8 cellular contexts compared by ENCODE assay signal in genomic region chr15:72319985-72320671, GRCh38. TPM values are rescaled to one million over a fixed set of nuclear protein-coding genes. Genes with fewer than 3 reads are reported as not detected.
DNase-seq lines count a peak whose midpoint lies in the region; ATAC-seq and TF ChIP-seq lines count a peak whose summit lies in the region.

CELF6 (minus strand) TSS chr15:72320157; CDS start chr15:72319874, 283 bp downstream.

- H3K27ac Mint-ChIP-seq in IgD-negative memory B cell (peak within 1 kb of the TSS; percentile 81 to 99 (median 96)), natural killer cell (peak within 1 kb of the TSS; percentile 82 to 85)
- H3K27ac Mint-ChIP-seq in activated T-helper 2 cell treated with anti-CD3 and anti-CD28 coated beads, Interferon-gamma antibody, Interleukin-2, Interleukin-4, amounts not matched to agents 10 μg/mL and 5 μg/mL and 100 μg/mL, durations not matched to agents 14 hours and 24 hours and 36 hours: no peak within 1 kb of the TSS
- H3K27ac Mint-ChIP-seq in stimulated activated memory B cell treated with anti-CD40 and anti-IgM and Interleukin-4, amounts not matched to agents 10 μg/mL and 1 μg/mL and 100 μg/mL, for 72 hours: peak within 1 kb of the TSS; percentile 69

- H3K4me1 Mint-ChIP-seq in IgD-negative memory B cell (peaks cover 14 to 18% (median 16%) of the 10 kb centered on the region in 3 donors), natural killer cell (peaks cover 16 to 19% of the 10 kb centered on the region in 2 donors)
- H3K4me1 Mint-ChIP-seq in activated T-helper 2 cell treated with anti-CD3 and anti-CD28 coated beads, Interferon-gamma antibody, Interleukin-2, Interleukin-4, amounts not matched to agents 10 μg/mL and 5 μg/mL and 100 μg/mL, durations not matched to agents 14 hours and 24 hours and 36 hours (ENCODE audit: low read depth): peaks cover 16% of the 10 kb centered on the region
- H3K4me1 Mint-ChIP-seq in stimulated activated memory B cell treated with anti-CD40 and anti-IgM and Interleukin-4, amounts not matched to agents 10 μg/mL and 1 μg/mL and 100 μg/mL, for 72 hours: peaks cover 20% of the 10 kb centered on the region

- no peak for TF ChIP-seq CTCF in AG04449 (IDR thresholded peaks at IDR 0.05; ENCODE audit: insufficient read depth, low read length, missing control alignments)
- no peak for TF ChIP-seq CTCF in fibroblast of lung (conservative IDR thresholded peaks at IDR 0.05 in 1 of 2, IDR thresholded peaks at IDR 0.05 in 1 of 2; ENCODE audit: low read depth in 1 of 2, low read length in 2 of 2)
- TF ChIP-seq CTCF in natural killer cell (IDR thresholded peaks at IDR 0.05): no peak

- intact Hi-C loops in activated T-helper 2 cell treated with anti-CD3 and anti-CD28 coated beads, Interferon-gamma antibody, Interleukin-2, Interleukin-4, amounts not matched to agents 10 μg/mL and 5 μg/mL and 100 μg/mL, durations not matched to agents 14 hours and 24 hours and 36 hours (cut with micrococcal nuclease): loop anchor here (10.0 kb wide), 2 partner anchors 275 to 355 kb away; no protein-coding TSS in a partner anchor
- intact Hi-C loops in natural killer cell (cut with micrococcal nuclease): loop anchor here (10.0 kb wide), 2 partner anchors 155 to 355 kb away; partner anchors contain the start of gene ARIH1

- CTCF ChIA-PET in AG04449 (lab: Yijun Ruan, JAX): interaction anchor here (1.7 kb wide), 1 partner anchor 8 kb away, joined by 9 read pairs; no protein-coding TSS in a partner anchor

- peak within 1 kb of the TSS; percentile 37 for H3K9ac ChIP-seq in fibroblast of lung (ENCODE audit: insufficient read depth, low read length)

- peaks cover 2% of the 10 kb centered on the region for H3K4me1 ChIP-seq in fibroblast of lung (ENCODE audit: control insufficient read depth, extremely low read depth, insufficient read depth, low read length)

- peak; percentile 14 for DNase-seq in AG04449 (ENCODE audit: low read depth, low spot score)
- DNase-seq in RPMI7951 (ENCODE audit: low read depth): peak; percentile 81
- peak; percentile 73 for DNase-seq in activated T-helper 2 cell treated with anti-CD3 and anti-CD28 coated beads, Interferon-gamma antibody, Interleukin-2, Interleukin-4, amounts not matched to agents 10 μg/mL and 5 μg/mL and 100 μg/mL, durations not matched to agents 14 hours and 24 hours and 36 hours (ENCODE audit: low spot score)
- DNase-seq in fibroblast of lung (ENCODE audit: low read depth in 2 of 2): peak; percentile 77 to 80
- peak; percentile 77 for DNase-seq in natural killer cell

- POLR2A ChIA-PET in AG04449 (lab: Yijun Ruan, JAX): interaction anchor here (1.1 kb wide), 1 partner anchor 12 kb away, joined by 3 read pairs; no protein-coding TSS in a partner anchor

- H3K9me3 Mint-ChIP-seq in IgD-negative memory B cell (peaks cover 0 to 7% (median 3%) of the 10 kb centered on the region in 3 donors), natural killer cell (peaks cover 4 to 7% of the 10 kb centered on the region in 2 donors)
- peaks cover 9% of the 10 kb centered on the region for H3K9me3 Mint-ChIP-seq in activated T-helper 2 cell treated with anti-CD3 and anti-CD28 coated beads, Interferon-gamma antibody, Interleukin-2, Interleukin-4, amounts not matched to agents 10 μg/mL and 5 μg/mL and 100 μg/mL, durations not matched to agents 14 hours and 24 hours and 36 hours
- H3K9me3 Mint-ChIP-seq in stimulated activated memory B cell treated with anti-CD40 and anti-IgM and Interleukin-4, amounts not matched to agents 10 μg/mL and 1 μg/mL and 100 μg/mL, for 72 hours: peaks cover 11% of the 10 kb centered on the region

- H3K9me3 ChIP-seq in fibroblast of lung (ENCODE audit: control insufficient read depth, insufficient read depth, low read depth, low read length): no peaks in the 10 kb centered on the region

- H3K36me3 ChIP-seq in fibroblast of lung (ENCODE audit: control insufficient read depth, insufficient read depth, low read length): no peaks in the 10 kb centered on the region

- H3K4me3 ChIP-seq in AG04449 (ENCODE audit: low read depth, low read length) (peak within 1 kb of the TSS; percentile 67), fibroblast of lung (replicated peaks in 1 of 4; ENCODE audit: control extremely low read depth in 1 of 4, insufficient read depth in 1 of 4, low read depth in 3 of 4, low read length in 4 of 4) (peak within 1 kb of the TSS; percentile 52 to 59 (median 56))

- H3K4me3 Mint-ChIP-seq in IgD-negative memory B cell: peak within 1 kb of the TSS; percentile 70 to 94 (median 90)
- peak within 1 kb of the TSS; percentile 73 for H3K4me3 Mint-ChIP-seq in activated T-helper 2 cell treated with anti-CD3 and anti-CD28 coated beads, Interferon-gamma antibody, Interleukin-2, Interleukin-4, amounts not matched to agents 10 μg/mL and 5 μg/mL and 100 μg/mL, durations not matched to agents 14 hours and 24 hours and 36 hours (ENCODE audit: low read depth)
- H3K4me3 Mint-ChIP-seq in natural killer cell: peak within 1 kb of the TSS; percentile 88
- peak within 1 kb of the TSS; percentile 79 for H3K4me3 Mint-ChIP-seq in stimulated activated memory B cell treated with anti-CD40 and anti-IgM and Interleukin-4, amounts not matched to agents 10 μg/mL and 1 μg/mL and 100 μg/mL, for 72 hours

- H2AFZ ChIP-seq in fibroblast of lung (ENCODE audit: low read length): peak within 1 kb of the TSS; percentile 54

- H3K36me3 Mint-ChIP-seq in IgD-negative memory B cell: peaks cover 6% of the 10 kb centered on the region
- peaks cover 7% of the 10 kb centered on the region for H3K36me3 Mint-ChIP-seq in activated T-helper 2 cell treated with anti-CD3 and anti-CD28 coated beads, Interferon-gamma antibody, Interleukin-2, Interleukin-4, amounts not matched to agents 10 μg/mL and 5 μg/mL and 100 μg/mL, durations not matched to agents 14 hours and 24 hours and 36 hours (ENCODE audit: low read depth)
- H3K36me3 Mint-ChIP-seq in natural killer cell: peaks cover 14% of the 10 kb centered on the region
- peaks cover 18% of the 10 kb centered on the region for H3K36me3 Mint-ChIP-seq in stimulated activated memory B cell treated with anti-CD40 and anti-IgM and Interleukin-4, amounts not matched to agents 10 μg/mL and 1 μg/mL and 100 μg/mL, for 72 hours

- H3K4me2 ChIP-seq in fibroblast of lung (ENCODE audit: extremely low read depth, insufficient read depth, low read length): peak within 1 kb of the TSS; percentile 81

- peaks cover 13% of the 10 kb centered on the region for H3K27me3 ChIP-seq in fibroblast of lung (ENCODE audit: control insufficient read depth, insufficient read depth, low read length)

- H3K27ac ChIP-seq in fibroblast of lung (ENCODE audit: insufficient read depth, low read length): peak within 1 kb of the TSS; percentile 4

- ATAC-seq in GM19328 (IDR thresholded peaks at IDR 0.05; ENCODE audit: unreplicated experiment): peak; percentile 61
- ATAC-seq in natural killer cell: peak; percentile 81 to 91 (median 87)
- peak; percentile 85 for ATAC-seq in stimulated activated memory B cell treated with anti-CD40 and anti-IgM and Interleukin-4, amounts not matched to agents 10 μg/mL and 1 μg/mL and 100 μg/mL, for 72 hours

- peaks cover 4% of the 10 kb centered on the region for H3K27me3 Mint-ChIP-seq in IgD-negative memory B cell
- H3K27me3 Mint-ChIP-seq in activated T-helper 2 cell treated with anti-CD3 and anti-CD28 coated beads, Interferon-gamma antibody, Interleukin-2, Interleukin-4, amounts not matched to agents 10 μg/mL and 5 μg/mL and 100 μg/mL, durations not matched to agents 14 hours and 24 hours and 36 hours (ENCODE audit: low read depth): peaks cover 19% of the 10 kb centered on the region
- no peaks in the 10 kb centered on the region for H3K27me3 Mint-ChIP-seq in natural killer cell (ENCODE audit: low read depth in 2 of 2)
- no peaks in the 10 kb centered on the region for H3K27me3 Mint-ChIP-seq in stimulated activated memory B cell treated with anti-CD40 and anti-IgM and Interleukin-4, amounts not matched to agents 10 μg/mL and 1 μg/mL and 100 μg/mL, for 72 hours

- no peaks in the 10 kb centered on the region for H3K79me2 ChIP-seq in fibroblast of lung (ENCODE audit: control insufficient read depth, insufficient read depth, low read length)

- no peaks in the 10 kb centered on the region for H4K20me1 ChIP-seq in fibroblast of lung (ENCODE audit: control insufficient read depth, extremely low read depth, insufficient read depth, low read length)

RNA-seq across cellular contexts. Expression of gene CELF6, which starts in this region (rescaled TPM):
- polyA plus RNA-seq in IgD-negative memory B cell (0.19 TPM), fibroblast of lung (0.08 TPM in 1 of 2 replicates, not detected in the other)
- total RNA-seq in RPMI7951 (2014; rRNA removed; shearing (Covaris generic)): not detected in 2 replicates
- 0.16 and 0.30 TPM in 2 replicates for total RNA-seq in activated T-helper 2 cell treated with anti-CD3 and anti-CD28 coated beads, Interferon-gamma antibody, Interleukin-2, Interleukin-4, amounts not matched to agents 10 μg/mL and 5 μg/mL and 100 μg/mL, durations not matched to agents 14 hours and 24 hours and 36 hours
- total RNA-seq in fibroblast of lung (0.17 and 0.26 TPM in 2 replicates), natural killer cell (1 to 10 TPM; 2.6 to 3.2 (median 2.8) TPM)
- polyA plus RNA-seq in fibroblast of lung (2012): 0.07 and 0.12 TPM in 2 replicates
- polyA minus RNA-seq in fibroblast of lung (ENCODE audit: low replicate concordance): not detected in 2 replicates

Comparison
In these comparisons a context has a peak if more than half of its experiments do, and no peak if none do; other contexts are left out.
1. Peak in every context shown above with its lines: DNase-seq, ATAC-seq, H3K4me3 ChIP-seq and H3K27ac ChIP-seq.
2. Peak in DNase-seq in RPMI7951; RNA of the gene not detected or under 1 TPM.
3. Peak in DNase-seq in activated T-helper 2 cell treated with anti-CD3 and anti-CD28 coated beads, Interferon-gamma antibody, Interleukin-2, Interleukin-4, amounts not matched to agents 10 μg/mL and 5 μg/mL and 100 μg/mL, durations not matched to agents 14 hours and 24 hours and 36 hours; RNA of the gene not detected or under 1 TPM.
4. Peak in DNase-seq, H3K4me3 ChIP-seq, H3K27ac ChIP-seq, H3K9ac ChIP-seq and H3K4me2 ChIP-seq in fibroblast of lung; RNA of the gene not detected or under 1 TPM.
5. DNase-seq: peak in every context shown above with its lines; median percentile 81 in RPMI7951; 78 in fibroblast of lung; 77 in natural killer cell; 73 in activated T-helper 2 cell treated with anti-CD3 and anti-CD28 coated beads, Interferon-gamma antibody, Interleukin-2, Interleukin-4, amounts not matched to agents 10 μg/mL and 5 μg/mL and 100 μg/mL, durations not matched to agents 14 hours and 24 hours and 36 hours; 14 in AG04449.